ENCODE assay signal across 17 cellular contexts in the genomic region with DNA sequence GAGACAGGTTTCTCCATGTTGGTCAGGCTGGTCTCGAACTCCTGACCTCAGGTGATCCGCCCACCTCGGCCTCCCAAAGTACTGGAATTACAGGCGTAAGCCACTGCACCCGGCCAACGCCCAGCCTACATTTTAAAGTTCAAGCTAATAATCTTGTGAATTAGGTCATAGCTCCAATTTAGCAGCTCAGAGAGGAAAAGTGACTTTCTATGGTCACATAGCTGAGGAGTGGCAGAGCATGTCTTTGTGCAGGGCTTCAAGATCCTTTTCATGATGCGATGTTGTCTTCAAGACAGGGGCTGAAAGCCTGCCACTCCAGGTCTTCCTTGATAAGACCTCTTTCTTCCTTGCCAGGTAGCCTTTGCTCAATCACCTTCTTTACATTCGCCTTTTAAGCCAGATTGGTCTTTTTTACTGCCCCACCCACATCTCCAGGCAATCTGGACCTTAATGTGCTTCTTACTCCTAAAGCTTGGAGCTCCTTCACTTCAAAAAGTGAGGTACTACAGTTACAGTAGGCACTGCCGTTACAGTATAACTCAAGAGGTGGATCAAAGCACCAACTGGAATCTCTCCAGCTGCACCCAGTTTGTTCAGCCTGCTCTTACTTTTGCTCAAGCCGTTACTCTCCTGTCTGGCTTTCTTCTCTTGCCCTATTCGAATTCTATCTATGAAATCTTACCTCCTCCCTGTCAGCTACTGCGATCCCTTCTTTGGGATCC.
"Had no signal": no experiment of that assay in that cellular context is flagged by ENCODE, and none has a peak within 500 bp of the region (broad histone marks: within the 10 kb centered on the region; RNA-seq: fewer than 3 reads in every experiment).

No MANE protein-coding gene starts in this region.

- H3K27me3 Mint-ChIP-seq: natural killer cell treated with Interleukin-12 subunit alpha and Interleukin-12 subunit beta and Interleukin-15 and Interleukin-18, amount 100 ng/mL, for 72 hours; type B pancreatic cell had no signal

- FAIRE-seq: islet of Langerhans had no signal

- H3K27me3 ChIP-seq: dorsolateral prefrontal cortex had no signal

- DNase-seq: activated CD4-positive, alpha-beta T cell treated with anti-CD3 and anti-CD28 coated beads, Interleukin-2, amount 10 ng/mL, durations not matched to agents 24 days and 14 days; activated CD4-positive, CD25-positive, alpha-beta regulatory T cell; activated CD8-positive, alpha-beta memory T cell treated with anti-CD3 and anti-CD28 coated beads, Interleukin-2, amount 50 U/mL, for 48 hours; activated naive CD8-positive, alpha-beta T cell treated with anti-CD3 and anti-CD28 coated beads, Interleukin-2, amount 10 ng/mL, durations not matched to agents 7 days and 5 days; aorta; mesendoderm; occipital lobe; stimulated activated CD4-positive, alpha-beta T cell treated with anti-CD3 and anti-CD28 coated beads, Interleukin-4, amount 100 ng/mL, for 4 hours; stimulated activated CD8-positive, alpha-beta memory T cell treated with anti-CD3 and anti-CD28 coated beads, Interleukin-4, amount 100 ng/mL, for 48 hours; stimulated activated naive CD8-positive, alpha-beta T cell treated with anti-CD3 and anti-CD28 coated beads, Interleukin-15, Interleukin-2, amounts not matched to agents 100 U/mL and 50 U/mL, for 24 hours; SW 1271 had no signal

- ATAC-seq: natural killer cell treated with Interleukin-12 subunit alpha and Interleukin-12 subunit beta and Interleukin-15 and Interleukin-18, amount 100 ng/mL, for 72 hours; stimulated activated naive CD8-positive, alpha-beta T cell treated with anti-CD3 and anti-CD28 coated beads, Interleukin-15, Interleukin-2, amounts not matched to agents 100 U/mL and 50 U/mL, for 24 hours had no signal

- H3K4me3 Mint-ChIP-seq: activated CD4-positive, alpha-beta T cell treated with anti-CD3 and anti-CD28 coated beads, Interleukin-2, amount 10 ng/mL, durations not matched to agents 24 days and 14 days; activated naive CD8-positive, alpha-beta T cell treated with anti-CD3 and anti-CD28 coated beads, Interleukin-2, amount 10 ng/mL, durations not matched to agents 7 days and 5 days; natural killer cell treated with Interleukin-12 subunit alpha and Interleukin-12 subunit beta and Interleukin-15 and Interleukin-18, amount 100 ng/mL, for 72 hours; T-helper 2 cell treated with Interferon-gamma antibody and Interleukin-4, amounts not matched to agents 5 μg/mL and 100 μg/mL, for 36 hours; type B pancreatic cell had no signal

- H3K27ac Mint-ChIP-seq: activated CD4-positive, alpha-beta T cell treated with anti-CD3 and anti-CD28 coated beads, Interleukin-2, amount 10 ng/mL, durations not matched to agents 24 days and 14 days; activated naive CD8-positive, alpha-beta T cell treated with anti-CD3 and anti-CD28 coated beads, Interleukin-2, amount 10 ng/mL, durations not matched to agents 7 days and 5 days; natural killer cell treated with Interleukin-12 subunit alpha and Interleukin-12 subunit beta and Interleukin-15 and Interleukin-18, amount 100 ng/mL, for 72 hours; T-helper 2 cell treated with Interferon-gamma antibody and Interleukin-4, amounts not matched to agents 5 μg/mL and 100 μg/mL, for 36 hours; type B pancreatic cell had no signal

- H3K9me3 Mint-ChIP-seq: activated CD4-positive, alpha-beta T cell treated with anti-CD3 and anti-CD28 coated beads, Interleukin-2, amount 10 ng/mL, durations not matched to agents 24 days and 14 days; activated naive CD8-positive, alpha-beta T cell treated with anti-CD3 and anti-CD28 coated beads, Interleukin-2, amount 10 ng/mL, durations not matched to agents 7 days and 5 days; natural killer cell treated with Interleukin-12 subunit alpha and Interleukin-12 subunit beta and Interleukin-15 and Interleukin-18, amount 100 ng/mL, for 72 hours; T-helper 2 cell treated with Interferon-gamma antibody and Interleukin-4, amounts not matched to agents 5 μg/mL and 100 μg/mL, for 36 hours; type B pancreatic cell had no signal

- H3K4me3 ChIP-seq: dorsolateral prefrontal cortex, skin epidermis had no signal
